ENCODE assay signal across 12 cellular contexts in the genomic region with DNA sequence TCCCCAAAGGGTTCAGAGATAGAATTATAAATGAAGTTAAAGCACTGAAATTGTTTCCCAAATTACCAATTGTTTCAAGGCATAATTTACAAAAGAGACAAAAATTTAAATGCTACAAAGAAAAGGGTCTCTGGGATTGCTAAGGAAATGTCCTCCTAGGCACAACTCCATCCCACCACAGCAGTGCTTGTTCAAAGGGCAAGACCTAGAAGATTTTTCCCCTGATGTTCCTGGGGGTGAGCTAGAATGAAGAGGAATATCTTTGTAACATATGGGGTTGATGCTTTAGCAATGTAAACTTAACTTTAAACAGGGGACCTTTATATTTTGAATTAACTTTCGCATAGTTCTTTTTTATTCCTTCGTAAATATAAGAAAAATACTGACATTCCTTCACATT. TPM values are rescaled to one million over a fixed set of nuclear protein-coding genes. Genes with fewer than 3 reads are reported as not detected.
DNase-seq lines count a peak whose midpoint lies in the region; ATAC-seq, FAIRE-seq and TF ChIP-seq lines count a peak whose summit lies in the region.
"Had no signal": no experiment of that assay in that cellular context is flagged by ENCODE, and none has a peak within 500 bp of the region (broad histone marks: within the 10 kb centered on the region; RNA-seq: fewer than 3 reads in every experiment).

No MANE protein-coding gene starts in this region.

- DNase-seq in GM12878 (ENCODE audit: low read depth, low spot score) (no peak), trophoblast cell (no peak), adrenal gland (no peak), osteocyte (ENCODE audit: extremely low spot score, unreplicated experiment) (no peak), posterior cingulate gyrus (no peak), ACHN (no peak)
- DNase-seq: amniotic stem cell, H9, NCI-H1436 had no signal

- no peaks in the 10 kb centered on the region for H3K9me2 ChIP-seq in DOHH2 (replicated peaks; ENCODE audit: control insufficient read depth, low read length)

- H2AK5ac ChIP-seq in trophoblast cell (ENCODE audit: low read length), result no peak overlapping the region

- RAD21 ChIA-PET in GM12878 (lab: Charles Lee; ENCODE audit: unreplicated experiment), result interaction anchor here (0.7 to 10.9 kb wide), 3 partner anchors 13 to 200 kb away, joined by 4 to 184 read pairs (median 5); no protein-coding TSS in a partner anchor

- no peaks in the 10 kb centered on the region for H3K4me1 Mint-ChIP-seq in osteocyte (ENCODE audit: unreplicated experiment)

- FAIRE-seq in GM12878 (lab: Jason Lieb, UNC), result no peak

- no peak overlapping the region for H4K12ac ChIP-seq in trophoblast cell (ENCODE audit: low read depth, low read length)

- peaks cover 62% of the 10 kb centered on the region for H3K36me3 ChIP-seq in DOHH2 (ENCODE audit: control insufficient read depth, low read length)
- peaks cover 33% of the 10 kb centered on the region for H3K36me3 ChIP-seq in KOPT-K1 (ENCODE audit: insufficient read depth, low read length)
- peaks cover 0 to 5% of the 10 kb centered on the region in 2 experiments; a peak in 1 of 4 replicates for H3K36me3 ChIP-seq in GM12878 (ENCODE audit: control insufficient read depth in 2 of 2, insufficient read depth in 2 of 2, low read length in 1 of 2)
- H3K36me3 ChIP-seq in trophoblast cell (ENCODE audit: control insufficient read depth in 1 of 2, insufficient read depth in 2 of 2, low read length in 2 of 2), result peaks cover 0 to 2% of the 10 kb centered on the region in 2 experiments
- H3K36me3 ChIP-seq in adrenal gland (replicated peaks in 1 of 2), result no peaks in the 10 kb centered on the region

- H3K27ac Mint-ChIP-seq in osteocyte (ENCODE audit: unreplicated experiment), result no peak overlapping the region
- H3K27ac Mint-ChIP-seq: H9 had no signal

- CTCF ChIA-PET in GM12878 (lab: Yijun Ruan, JAX), result interaction anchor here (1.1 to 17.1 kb wide), 4 partner anchors 9 to 22 kb away, joined by 3 to 172 read pairs (median 14); no protein-coding TSS in a partner anchor

- H3K27me3 ChIP-seq in DOHH2 (ENCODE audit: control insufficient read depth, low read length) (no peaks in the 10 kb centered on the region), GM12878 (replicated peaks in 1 of 2; ENCODE audit: control insufficient read depth in 2 of 2, insufficient read depth in 2 of 2, low read length in 1 of 2) (no peaks in the 10 kb centered on the region), trophoblast cell (ENCODE audit: insufficient read depth, low read length) (no peaks in the 10 kb centered on the region), adrenal gland (no peaks in the 10 kb centered on the region)

- H3K27ac ChIP-seq in DOHH2 (ENCODE audit: low read depth, low read length), result peak overlapping the region; percentile 96
- H3K27ac ChIP-seq in KOPT-K1 (ENCODE audit: low read depth, low read length, poor library complexity, severe bottlenecking), result peak overlapping the region; percentile 93
- peak overlapping the region; percentile 99 for H3K27ac ChIP-seq in GM12878 (ENCODE audit: control insufficient read depth, insufficient read depth)
- peak overlapping the region; percentile 52 for H3K27ac ChIP-seq in trophoblast cell (ENCODE audit: low read depth, low read length)
- peak overlapping the region in 1 of 5 donors; percentile 39 for H3K27ac ChIP-seq in adrenal gland
- H3K27ac ChIP-seq: epithelial cell of prostate had no signal

- SMC1A ChIA-PET in GM12878 (lab: Charles Lee; ENCODE audit: uncharacterized antibody, unreplicated experiment), result interaction anchor here (1.0 to 14.6 kb wide), 2 partner anchors 16 to 479 kb away, joined by 3 to 295 read pairs; no protein-coding TSS in a partner anchor

- H4K8ac ChIP-seq in trophoblast cell (ENCODE audit: low read depth, low read length), result no peak overlapping the region

- TF ChIP-seq EP300 in GM12878 (IDR thresholded peaks at IDR 0.05; ENCODE audit: borderline replicate concordance in 1 of 2, control insufficient read depth in 1 of 2, low read depth in 2 of 2, low read length in 2 of 2), result no peak

- peaks cover 59% of the 10 kb centered on the region for H3F3A ChIP-seq in DOHH2 (ENCODE audit: control insufficient read depth, insufficient read depth)

- H2BK12ac ChIP-seq in trophoblast cell (ENCODE audit: low read length), result peak overlapping the region; percentile 66

- no peak overlapping the region for H3K23ac ChIP-seq in trophoblast cell (ENCODE audit: low read length)

- peak overlapping the region; percentile 78 for H3K4me2 ChIP-seq in DOHH2 (ENCODE audit: low read length)
- peak overlapping the region; percentile 36; the same call in 1 of the 2 replicates for H3K4me2 ChIP-seq in GM12878 (ENCODE audit: control insufficient read depth, insufficient read depth)
- H3K4me2 ChIP-seq in trophoblast cell (ENCODE audit: low read length), result peak overlapping the region; percentile 59

- H4K20me1 ChIP-seq in DOHH2 (ENCODE audit: control insufficient read depth, insufficient read depth, low read depth, low read length) (peaks cover 31% of the 10 kb centered on the region), GM12878 (ENCODE audit: control insufficient read depth, insufficient read depth) (no peaks in the 10 kb centered on the region)

- WGBS in GM12878 (ENCODE audit: insufficient coverage, insufficient replicate concordance, low lambda C conversion rate, missing lambda C conversion rate), result 0% methylated on average over 2 of the region's 2 CpGs
- WGBS in trophoblast cell (ENCODE audit: extremely low coverage, insufficient coverage, insufficient read length), result no CpG with 5 or more reads among the region's 2 CpGs
- 72 to 83% (median 77%) methylated on average over 2 of the region's 2 CpGs for WGBS in adrenal gland, 4 donors

- peaks cover 7% of the 10 kb centered on the region for H3K79me1 ChIP-seq in trophoblast cell (ENCODE audit: low read length)

- no peak for TF ChIP-seq RAD21 in GM12878 (IDR thresholded peaks at IDR 0.05; ENCODE audit: insufficient read depth, low read depth, low read length)

- no TSS peak for BruUV-seq in GM12878 (replicated peaks; lab: Mats Ljungman, UMichigan)

- no peak for ATAC-seq in GM12878

- POLR2A ChIA-PET in GM12878 (lab: Charles Lee), result interaction anchor here (0.9 to 8.2 kb wide), 4 partner anchors 8 to 483 kb away, joined by 3 to 95 read pairs (median 28); no protein-coding TSS in a partner anchor

- H3K9me3 Mint-ChIP-seq in osteocyte (ENCODE audit: unreplicated experiment), result no peaks in the 10 kb centered on the region
- H3K9me3 Mint-ChIP-seq: H9 had no signal

- H3K79me2 ChIP-seq in DOHH2 (ENCODE audit: control insufficient read depth, low read length) (peaks cover 83% of the 10 kb centered on the region), GM12878 (ENCODE audit: control insufficient read depth, insufficient read depth, low read length) (peaks cover 88% of the 10 kb centered on the region), trophoblast cell (ENCODE audit: control insufficient read depth, insufficient read depth, low read length, poor library complexity) (peaks cover 7% of the 10 kb centered on the region)

- H3K9ac ChIP-seq in GM12878 (ENCODE audit: control insufficient read depth, insufficient read depth, low read length), result peak overlapping the region; percentile 94
- H3K9ac ChIP-seq in trophoblast cell (ENCODE audit: low read length), result no peak overlapping the region

- TF ChIP-seq CTCF in DOHH2 (IDR thresholded peaks at IDR 0.05; ENCODE audit: low read depth, low read length, poor library complexity, severe bottlenecking), result no peak
- TF ChIP-seq CTCF in GM12878 (IDR thresholded peaks at IDR 0.05 in 2 of 3, conservative IDR thresholded peaks at IDR 0.05 in 1 of 3; ENCODE audit: control insufficient read depth in 2 of 3, extremely low read depth in 1 of 3, insufficient read depth in 1 of 3, low read depth in 3 of 3, low read length in 3 of 3), result no peak
- no peak for TF ChIP-seq CTCF in adrenal gland (IDR thresholded peaks at IDR 0.05)
- TF ChIP-seq CTCF in osteocyte (IDR thresholded peaks at IDR 0.05), result no peak

- TF ChIP-seq POLR2A in GM12878 (IDR thresholded peaks at IDR 0.05; ENCODE audit: low read depth, low read length) (no peak), adrenal gland (IDR thresholded peaks at IDR 0.05) (no peak)

- H3K4ac ChIP-seq in trophoblast cell (ENCODE audit: low read depth, low read length), result peak overlapping the region; percentile 96

- H3K4me3 ChIP-seq in DOHH2 (ENCODE audit: low read length) (peak overlapping the region; percentile 89), GM12878 (peak overlapping the region; percentile 95), trophoblast cell (ENCODE audit: low read depth, low read length) (no peak overlapping the region), adrenal gland (peak overlapping the region in 2 of 4 donors; percentile 11 to 37)

- peaks cover 12% of the 10 kb centered on the region for H3K27me3 Mint-ChIP-seq in osteocyte (ENCODE audit: unreplicated experiment)

- H4K91ac ChIP-seq in trophoblast cell (ENCODE audit: low read depth, low read length), result no peak overlapping the region

- no peak overlapping the region for H3K4me3 Mint-ChIP-seq in osteocyte (ENCODE audit: unreplicated experiment)
- H3K4me3 Mint-ChIP-seq: H9 had no signal

- in situ Hi-C loops in GM12878 (cut with MboI), result no loop called here
- in situ Hi-C loops in ACHN (cut with HindIII; ENCODE audit: low pct_ligation_motif_present, low pct_unique_long_range_greater_than_20kb, low sequenced_read_pairs), result no loop called here

- H3K9me3 ChIP-seq in DOHH2 (ENCODE audit: control insufficient read depth, insufficient read depth, low read length), result no peaks in the 10 kb centered on the region
- no peaks in the 10 kb centered on the region for H3K9me3 ChIP-seq in KOPT-K1 (ENCODE audit: insufficient read depth, low read length, poor library complexity, severe bottlenecking)
- H3K9me3 ChIP-seq in GM12878 (replicated peaks; ENCODE audit: control insufficient read depth, insufficient read depth, low read length), result no peaks in the 10 kb centered on the region
- H3K9me3 ChIP-seq in trophoblast cell (ENCODE audit: insufficient read depth, low read depth, low read length), result no peaks in the 10 kb centered on the region
- H3K9me3 ChIP-seq in adrenal gland (replicated peaks in 1 of 3), result no peaks in the 10 kb centered on the region

- no peak overlapping the region for H3K14ac ChIP-seq in trophoblast cell (ENCODE audit: low read length)

- no peaks in the 10 kb centered on the region for H3K36me3 Mint-ChIP-seq in osteocyte (ENCODE audit: unreplicated experiment)

- H3K4me1 ChIP-seq in DOHH2 (ENCODE audit: control insufficient read depth, low read length) (peaks cover 73% of the 10 kb centered on the region), GM12878 (ENCODE audit: control insufficient read depth, insufficient read depth, low read length) (peaks cover 7% of the 10 kb centered on the region), trophoblast cell (ENCODE audit: control insufficient read depth in 1 of 2, insufficient read depth in 2 of 2, low read length in 2 of 2) (peaks cover 3 to 15% of the 10 kb centered on the region in 2 experiments), adrenal gland (replicated peaks in 1 of 2) (no peaks in the 10 kb centered on the region)

- peak overlapping the region; percentile 38 for H2BK5ac ChIP-seq in trophoblast cell (ENCODE audit: low read depth, low read length, poor library complexity)

- intact Hi-C loops in GM12878 (cut with micrococcal nuclease; ENCODE audit: unreplicated experiment), result loop anchor here (2.0 to 5.0 kb wide), 4 partner anchors 107 to 484 kb away; partner anchors contain the start of genes RUBCNL and ZC3H13
- intact Hi-C loops in adrenal gland (cut with DNase I), result no loop called here
- intact Hi-C loops in posterior cingulate gyrus (cut with DNase I), result no loop called here

- no peak overlapping the region for H2BK120ac ChIP-seq in trophoblast cell (ENCODE audit: insufficient read depth, low read length, poor library complexity)

- no peak overlapping the region for H2AFZ ChIP-seq in GM12878 (ENCODE audit: control insufficient read depth, low read depth, low read length)
- H2AFZ ChIP-seq in trophoblast cell (ENCODE audit: insufficient read depth, low read length, poor library complexity), result no peak overlapping the region

- H3K18ac ChIP-seq in trophoblast cell (ENCODE audit: low read length), result no peak overlapping the region

RNA-seq across cellular contexts. Expression of gene LCP1, which starts 1.6 kb away (rescaled TPM):
- total RNA-seq in GM12878 (2013; cell fraction: nucleolus; rRNA removed), result 630 and 672 TPM in 2 replicates
- 1,359 and 1,536 TPM in 2 replicates for total RNA-seq in GM12878 (2014; rRNA removed)
- total RNA-seq in GM12878 (2014; rRNA removed; fragmentation: Illumina TruSeq; extraction: Trizol), result 1,765 and 1,770 TPM in 2 replicates
- total RNA-seq in GM12878 (2021), result 1,593 and 1,649 TPM in 2 replicates
- polyA plus RNA-seq in GM12878 (2011; ENCODE audit: low read depth), result 790 TPM
- polyA plus RNA-seq in GM12878 (2011; rRNA removed), result 1,518 and 1,924 TPM in 2 replicates
- 938 and 1,004 TPM in 2 replicates for polyA plus RNA-seq in GM12878 (2011; cell fraction: cytosol; rRNA removed)
- 570 and 928 TPM in 2 replicates for polyA plus RNA-seq in GM12878 (2011; cell fraction: nucleus; rRNA removed)
- polyA plus RNA-seq in GM12878 (2012), result 792 and 882 TPM in 2 replicates
- 2,201 and 2,644 TPM in 2 replicates for polyA plus RNA-seq in GM12878 (2014; fragmentation: Illumina TruSeq; extraction: Trizol)
- 1,000 to 10,000 TPM in 1 of 2 experiments, 100 to 1,000 TPM in 1; 775 to 1,062 TPM for polyA plus RNA-seq in GM12878 (2014; fragmentation: Nextera tagmentation; extraction: Ambion mirVana)
- polyA plus RNA-seq in GM12878 (2014; rRNA removed), result 1,106 and 1,239 TPM in 2 replicates
- 1,000 to 10,000 TPM; 1,617 to 1,624 TPM for polyA plus RNA-seq in GM12878 (2016; fragmentation: Nextera tagmentation; extraction: Ambion mirVana)
- polyA minus RNA-seq in GM12878 (2011; rRNA and poly(A)+ RNA removed), result 1,516 and 1,624 TPM in 2 replicates
- 490 and 574 TPM in 2 replicates for polyA minus RNA-seq in GM12878 (2011; cell fraction: cytosol; rRNA and poly(A)+ RNA removed)
- 248 and 443 TPM in 2 replicates for polyA minus RNA-seq in GM12878 (2011; cell fraction: nucleus; rRNA and poly(A)+ RNA removed)
- 398 and 413 TPM in 2 replicates for polyA plus RNA-seq in trophoblast cell (2013)
- total RNA-seq in adrenal gland, result 100 to 1,000 TPM in 1 of 8 donors, 10 to 100 TPM in 7; 32.9 to 109 (median 67.2) TPM
- polyA plus RNA-seq in adrenal gland, result 10 to 100 TPM; 17.3 to 91.9 (median 27.4) TPM
- total RNA-seq in osteocyte, result 0.08 TPM in 1 of 2 replicates, not detected in the other

RNA-seq across cellular contexts. Expression of gene LRRC63, which starts 31.3 kb away (rescaled TPM):
- 1.0 and 1.9 TPM in 2 replicates for total RNA-seq in GM12878 (2013; cell fraction: nucleolus; rRNA removed)
- total RNA-seq in GM12878 (2014; rRNA removed) (0.34 and 1.0 TPM in 2 replicates), GM12878 (2014; rRNA removed; fragmentation: Illumina TruSeq; extraction: Trizol) (0.98 and 1.2 TPM in 2 replicates), GM12878 (2021) (0.51 and 0.56 TPM in 2 replicates), adrenal gland (1 to 10 TPM in 2 of 8 donors, under 1 TPM in 4, not detected in 2; 0.26 to 2.2 (median 0.66) TPM), osteocyte (not detected in 2 replicates)
- polyA plus RNA-seq in GM12878 (2011; ENCODE audit: low read depth), result not detected
- polyA plus RNA-seq in GM12878 (2011; rRNA removed) (0.04 TPM in 1 of 2 replicates, not detected in the other), GM12878 (2014; fragmentation: Illumina TruSeq; extraction: Trizol) (0.88 and 1.3 TPM in 2 replicates), GM12878 (2014; fragmentation: Nextera tagmentation; extraction: Ambion mirVana) (under 1 TPM; 0.40 to 0.76 TPM), GM12878 (2014; rRNA removed) (0.61 and 0.78 TPM in 2 replicates), GM12878 (2016; fragmentation: Nextera tagmentation; extraction: Ambion mirVana) (under 1 TPM; 0.56 to 0.92 TPM), adrenal gland (1 to 10 TPM in 1 of 3 donors, under 1 TPM in 2; 0.32 to 1.3 (median 0.44) TPM)
- not detected in 2 replicates for polyA plus RNA-seq in GM12878 (2011; cell fraction: cytosol; rRNA removed)
- not detected in 2 replicates for polyA plus RNA-seq in GM12878 (2011; cell fraction: nucleus; rRNA removed)
- 0.14 and 0.17 TPM in 2 replicates for polyA plus RNA-seq in GM12878 (2012)
- not detected in 2 replicates for polyA minus RNA-seq in GM12878 (2011; rRNA and poly(A)+ RNA removed)
- not detected in 2 replicates for polyA minus RNA-seq in GM12878 (2011; cell fraction: cytosol; rRNA and poly(A)+ RNA removed)
- not detected in 2 replicates for polyA minus RNA-seq in GM12878 (2011; cell fraction: nucleus; rRNA and poly(A)+ RNA removed)
- polyA plus RNA-seq in trophoblast cell (2013), result 0.19 and 0.24 TPM in 2 replicates
- total RNA-seq: H9 had no signal

Comparison
In these comparisons a context has a peak if more than half of its experiments do, and no peak if none do; other contexts are left out.
1. RNA of gene LCP1, which starts 1.6 kb away (total RNA-seq): 630 to 1,770 TPM in GM12878 and 32.9 to 109 TPM in adrenal gland; 0.08 TPM in osteocyte; every median in the first group is over 10 times any median in the second.
2. Peak in every context shown above with its lines, with median percentiles within 50 percentile points of each other: H3K4me2 ChIP-seq.